ENCODE assay signal across 8 cellular contexts in the genomic region with DNA sequence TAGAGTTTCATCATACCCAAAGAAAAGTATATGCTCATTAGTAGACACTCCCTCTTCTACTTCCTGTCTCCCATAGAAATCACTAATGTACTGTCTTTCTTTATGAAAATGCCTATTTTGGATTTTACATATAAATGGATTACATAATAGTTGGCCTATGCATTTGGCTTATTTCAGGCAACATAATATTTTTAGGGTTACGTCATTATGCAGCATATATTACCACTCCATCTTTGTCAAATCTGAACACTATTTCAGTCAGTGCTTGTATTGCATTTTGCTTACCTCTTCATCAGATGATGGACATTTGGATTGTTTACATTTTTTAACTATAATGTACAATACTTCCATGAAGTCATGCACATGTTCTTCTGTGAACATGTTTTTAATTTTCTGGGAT.
"Had no signal": no experiment of that assay in that cellular context is flagged by ENCODE, and none has a peak within 500 bp of the region (broad histone marks: within the 10 kb centered on the region; RNA-seq: fewer than 3 reads in every experiment).

No MANE protein-coding gene starts in this region.

- H3K9me3 ChIP-seq: HAP-1 had no signal

- ATAC-seq: HCT116 had no signal

- H3K36me3 ChIP-seq: HAP-1 had no signal

- H3K4me3 ChIP-seq: GM23248, HAP-1 had no signal

- FAIRE-seq: HTR-8/SVneo had no signal

- DNase-seq: GM23248, GOT3, H7, HFFc6, KBM-7 had no signal

- H2AFZ ChIP-seq: GM23248 had no signal

- H3K27ac ChIP-seq: GM23248 had no signal

- H3K4me1 ChIP-seq: HAP-1 had no signal

- H3K9ac ChIP-seq: GM23248 had no signal
